In the genomic region with DNA sequence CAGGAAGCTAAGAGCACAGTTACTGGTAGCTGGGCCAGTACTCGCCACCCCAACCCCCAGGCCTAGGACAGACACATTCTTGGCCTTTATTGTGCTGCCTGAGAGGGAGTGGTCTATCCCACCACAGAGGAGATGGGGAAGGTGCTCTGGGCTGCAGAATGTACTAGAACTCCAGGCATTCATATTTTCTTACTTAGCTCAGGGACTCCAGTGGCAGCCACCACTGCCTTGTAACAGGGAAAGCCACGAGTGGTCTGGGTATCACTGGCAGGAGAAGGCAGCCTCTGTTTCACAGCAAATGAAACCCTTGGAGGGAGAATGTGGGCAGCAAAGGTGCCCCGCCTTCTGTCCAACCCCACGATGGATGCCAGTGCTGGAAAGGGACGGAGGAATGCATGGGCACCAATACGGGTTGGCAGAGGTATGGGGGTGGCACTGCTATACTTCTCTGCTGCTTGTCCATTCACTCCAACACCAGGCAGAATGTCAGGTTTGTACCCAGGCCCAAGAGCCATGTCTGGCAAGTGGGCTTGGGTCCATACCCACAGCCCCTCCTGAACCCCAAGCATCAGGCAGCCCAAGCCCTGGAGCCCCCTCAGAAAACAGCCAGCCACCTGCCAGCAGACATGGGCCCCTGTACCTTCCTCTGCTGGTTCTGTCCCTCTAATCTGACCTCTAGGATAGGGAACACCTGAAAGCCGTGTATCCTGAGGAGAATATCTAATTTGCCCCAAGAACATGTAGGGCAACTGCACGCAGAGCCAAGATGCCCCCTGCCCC, we compare ENCODE assay signal across 19 cellular contexts. TPM values are rescaled to one million over a fixed set of nuclear protein-coding genes. Genes with fewer than 3 reads are reported as not detected.
DNase-seq lines count a peak whose midpoint lies in the region; ATAC-seq and TF ChIP-seq lines count a peak whose summit lies in the region.
"Had no signal": no experiment of that assay in that cellular context is flagged by ENCODE, and none has a peak within 500 bp of the region (broad histone marks: within the 10 kb centered on the region; RNA-seq: fewer than 3 reads in every experiment).

No MANE protein-coding gene starts in this region.

- H3K4me1 Mint-ChIP-seq in stimulated activated naive CD8-positive, alpha-beta T cell treated with anti-CD3 and anti-CD28 coated beads, Interleukin-15, amount 100 ng/mL, for 72 hours: peaks cover 21% of the 10 kb centered on the region

- H3K27ac ChIP-seq in cardiac muscle cell: peak overlapping the region; percentile 93
- H3K27ac ChIP-seq in layer of hippocampus (ENCODE audit: low read depth, low read length): peak overlapping the region; percentile 79
- H3K27ac ChIP-seq: ovary had no signal

- H3K4me3 Mint-ChIP-seq in stimulated activated naive CD8-positive, alpha-beta T cell treated with anti-CD3 and anti-CD28 coated beads, Interleukin-15, amount 100 ng/mL, for 72 hours: no peak overlapping the region
- H3K4me3 Mint-ChIP-seq: activated naive CD4-positive, alpha-beta T cell treated with anti-CD3 and anti-CD28 coated beads for 36 hours; T-helper 1 cell treated with Interleukin-12 subunit alpha and Interleukin-12 subunit beta and Interleukin-4 antibody, amounts not matched to agents 30 μg/mL and 1 μg/mL, for 36 hours had no signal

- peaks cover 16% of the 10 kb centered on the region for H3K27me3 Mint-ChIP-seq in stimulated activated naive CD8-positive, alpha-beta T cell treated with anti-CD3 and anti-CD28 coated beads, Interleukin-15, amount 100 ng/mL, for 72 hours

- H3K36me3 ChIP-seq in cardiac muscle cell: no peaks in the 10 kb centered on the region
- H3K36me3 ChIP-seq: ovary, tibial nerve had no signal

- no peak for TF ChIP-seq CTCF in cardiac muscle cell (IDR thresholded peaks at IDR 0.05; ENCODE audit: low read depth, low read length)

- no peak for ATAC-seq in left cardiac atrium
- no peak for ATAC-seq in stimulated activated naive CD8-positive, alpha-beta T cell treated with anti-CD3 and anti-CD28 coated beads, Interleukin-15, amount 100 ng/mL, for 72 hours
- ATAC-seq: mucosa of descending colon had no signal

- intact Hi-C loops in left cardiac atrium (cut with DNase I): no loop called here

- H3K9me3 Mint-ChIP-seq in stimulated activated naive CD8-positive, alpha-beta T cell treated with anti-CD3 and anti-CD28 coated beads, Interleukin-15, amount 100 ng/mL, for 72 hours: no peaks in the 10 kb centered on the region
- H3K9me3 Mint-ChIP-seq: activated naive CD4-positive, alpha-beta T cell treated with anti-CD3 and anti-CD28 coated beads for 36 hours; CD4-positive, CD25-positive, alpha-beta regulatory T cell; T-helper 1 cell treated with Interleukin-12 subunit alpha and Interleukin-12 subunit beta and Interleukin-4 antibody, amounts not matched to agents 30 μg/mL and 1 μg/mL, for 36 hours had no signal

- H3K27me3 ChIP-seq in cardiac muscle cell: peaks cover 2% of the 10 kb centered on the region
- H3K27me3 ChIP-seq in layer of hippocampus (ENCODE audit: control insufficient read depth, insufficient read depth, low read length): no peaks in the 10 kb centered on the region
- H3K27me3 ChIP-seq: ovary, tibial nerve had no signal

- peaks cover 13% of the 10 kb centered on the region for H3K4me1 ChIP-seq in cardiac muscle cell (ENCODE audit: low read depth)

- no peak overlapping the region for H3K4me3 ChIP-seq in cardiac muscle cell
- H3K4me3 ChIP-seq: mucosa of descending colon, ovary, tibial nerve had no signal

- peak in 1 of 2 donors; percentile 22 for DNase-seq in cardiac muscle cell (ENCODE audit: low read depth in 1 of 2, low spot score in 1 of 2)
- DNase-seq in left cardiac atrium: no peak
- peak; percentile 33 for DNase-seq in renal cortical epithelial cell (ENCODE audit: low read depth)
- no peak for DNase-seq in activated CD8-positive, alpha-beta memory T cell treated with anti-CD3 and anti-CD28 coated beads, Interleukin-2, amount 50 U/mL, for 4 hours
- DNase-seq in stimulated activated naive CD8-positive, alpha-beta T cell treated with anti-CD3 and anti-CD28 coated beads, Interleukin-15, amount 100 ng/mL, for 72 hours: no peak
- DNase-seq in cerebellar nuclear complex (lab: John Stamatoyannopoulos, UW): no peak
- no peak for DNase-seq in AML-193 (lab: John Stamatoyannopoulos, UW)
- DNase-seq: activated CD4-positive, CD25-positive, alpha-beta regulatory T cell; activated naive CD4-positive, alpha-beta T cell treated with anti-CD3 and anti-CD28 coated beads for 36 hours; CD4-positive, CD25-positive, alpha-beta regulatory T cell; mucosa of descending colon; NCI-H1436; NCI-H2227 treated with DMSO at 0.1 percent for 48 hours; NK-92 treated with Interleukin-12 subunit alpha and Interleukin-12 subunit beta, amount 100 ng/mL, for 24 hours had no signal

- H3K27ac Mint-ChIP-seq in stimulated activated naive CD8-positive, alpha-beta T cell treated with anti-CD3 and anti-CD28 coated beads, Interleukin-15, amount 100 ng/mL, for 72 hours: no peak overlapping the region
- H3K27ac Mint-ChIP-seq: activated naive CD4-positive, alpha-beta T cell treated with anti-CD3 and anti-CD28 coated beads for 36 hours; CD4-positive, CD25-positive, alpha-beta regulatory T cell; T-helper 1 cell treated with Interleukin-12 subunit alpha and Interleukin-12 subunit beta and Interleukin-4 antibody, amounts not matched to agents 30 μg/mL and 1 μg/mL, for 36 hours had no signal

- H3K9me3 ChIP-seq in cardiac muscle cell (ENCODE audit: low read depth): no peaks in the 10 kb centered on the region
- H3K9me3 ChIP-seq: mucosa of descending colon, ovary, tibial nerve had no signal

RNA-seq across cellular contexts. Expression of a gene that starts 4.6 kb away (rescaled TPM):
- total RNA-seq in cardiac muscle cell (41.0 and 51.9 TPM in 2 replicates), left cardiac atrium (10 to 100 TPM; 29.4 to 31.3 TPM), renal cortical epithelial cell (76.9 and 116 TPM in 2 replicates)
- polyA plus RNA-seq in cardiac muscle cell: 18.6 and 24.4 TPM in 2 replicates

RNA-seq across cellular contexts. Expression of a gene that starts 25.3 kb away (rescaled TPM):
- not detected in 2 replicates for total RNA-seq in cardiac muscle cell
- 0.66 and 0.97 TPM in 2 replicates for polyA plus RNA-seq in cardiac muscle cell
- not detected for total RNA-seq in left cardiac atrium
- total RNA-seq in renal cortical epithelial cell: 1.1 and 2.3 TPM in 2 replicates
- total RNA-seq: A673, tibial nerve had no signal

RNA-seq across cellular contexts. Expression of a gene that starts 35.1 kb away (rescaled TPM):
- 4.8 and 5.4 TPM in 2 replicates for total RNA-seq in cardiac muscle cell
- 10.5 and 13.4 TPM in 2 replicates for polyA plus RNA-seq in cardiac muscle cell
- 1 to 10 TPM; 6.4 to 8.0 TPM for total RNA-seq in left cardiac atrium
- total RNA-seq in renal cortical epithelial cell: 7.6 and 21.5 TPM in 2 replicates

RNA-seq across cellular contexts. Expression of a gene that starts 40.6 kb away (rescaled TPM):
- total RNA-seq in cardiac muscle cell (0.14 TPM in 1 of 2 replicates, not detected in the other), left cardiac atrium (under 1 TPM in 1 of 2 donors, not detected in 1; 0.06 TPM), renal cortical epithelial cell (0.45 TPM in 1 of 2 replicates, not detected in the other)
- polyA plus RNA-seq in cardiac muscle cell: not detected in 2 replicates
- total RNA-seq: A673; activated naive CD4-positive, alpha-beta T cell treated with anti-CD3 and anti-CD28 coated beads for 36 hours; CD4-positive, CD25-positive, alpha-beta regulatory T cell had no signal
- polyA plus RNA-seq: CD4-positive, CD25-positive, alpha-beta regulatory T cell had no signal

RNA-seq across cellular contexts. Expression of a gene that starts 58.0 kb away (rescaled TPM):
- 8.1 and 9.8 TPM in 2 replicates for total RNA-seq in cardiac muscle cell
- polyA plus RNA-seq in cardiac muscle cell: 13.3 TPM in 2 replicates
- 1 to 10 TPM; 6.1 to 7.2 TPM for total RNA-seq in left cardiac atrium
- total RNA-seq in renal cortical epithelial cell: 3.3 and 4.5 TPM in 2 replicates
- polyA plus RNA-seq: CD4-positive, CD25-positive, alpha-beta regulatory T cell had no signal
